In the genomic region with DNA sequence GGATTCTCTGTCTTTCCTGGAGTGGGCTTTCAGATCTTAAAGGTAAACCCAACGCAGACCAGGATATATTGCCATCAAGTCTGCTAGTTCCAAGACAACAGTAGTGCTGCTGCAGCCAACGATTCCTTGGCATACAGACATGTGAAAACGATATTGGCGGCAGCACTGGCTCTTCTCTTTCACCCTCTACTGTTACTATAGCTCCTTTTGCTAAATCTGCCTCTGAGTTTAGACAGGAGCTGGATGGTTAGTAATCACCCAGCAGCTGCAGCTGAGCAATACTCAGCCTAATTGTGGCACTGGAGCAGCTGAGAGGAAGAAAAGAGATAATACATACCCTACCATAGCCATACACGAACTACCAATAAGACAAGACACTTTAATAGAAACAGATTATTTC, we compare ENCODE assay signal across 12 cellular contexts. TPM values are rescaled to one million over a fixed set of nuclear protein-coding genes. Genes with fewer than 3 reads are reported as not detected.
DNase-seq lines count a peak whose midpoint lies in the region; ATAC-seq, FAIRE-seq and TF ChIP-seq lines count a peak whose summit lies in the region.
"Had no signal": no experiment of that assay in that cellular context is flagged by ENCODE, and none has a peak within 500 bp of the region (broad histone marks: within the 10 kb centered on the region; RNA-seq: fewer than 3 reads in every experiment).

No MANE protein-coding gene starts in this region.

- in situ Hi-C loops in GM13977 (cut with MboI; ENCODE audit: low pct_unique_long_range_greater_than_20kb, low sequenced_read_pairs, unreplicated experiment) = no loop called here

- H3K4me3 Mint-ChIP-seq in WTC11 = no peak overlapping the region
- H3K4me3 Mint-ChIP-seq: activated B cell treated with CpG ODN at 0.5 μM for 24 hours had no signal

- H3K4me3 ChIP-seq in AG10803 (ENCODE audit: low read length) (no peak overlapping the region), thyroid gland (replicated peaks in 1 of 3) (no peak overlapping the region)
- H3K4me3 ChIP-seq: pancreas had no signal

- H3K27ac ChIP-seq in thyroid gland = no peak overlapping the region
- H3K27ac ChIP-seq: pancreas had no signal

- intact Hi-C loops in thyroid gland (cut with DNase I) = no loop called here

- POLR2A ChIA-PET in WTC11 (lab: Charles Lee) = interaction anchor here (1.2 kb wide), 1 partner anchor 95 kb away, joined by 4 read pairs; a partner anchor contains a TSS

- FAIRE-seq in GM12891 (lab: Jason Lieb, UNC) = peak; percentile 26
- FAIRE-seq: G401.6, pancreas had no signal

- no peaks in the 10 kb centered on the region for H3K36me3 Mint-ChIP-seq in WTC11

- TF ChIP-seq CTCF in AG10803 (conservative IDR thresholded peaks at IDR 0.05; ENCODE audit: low read length) (no peak), WTC11 (IDR thresholded peaks at IDR 0.05) (no peak), GM13977 (IDR thresholded peaks at IDR 0.05; ENCODE audit: extremely low read depth, insufficient read depth, missing control alignments) (no peak), thyroid gland (IDR thresholded peaks at IDR 0.05) (no peak)

- H3K27me3 Mint-ChIP-seq in WTC11 (ENCODE audit: low read depth) = no peaks in the 10 kb centered on the region; the same call in 1 of the 2 replicates

- CTCF ChIA-PET in WTC11 (lab: Charles Lee) = interaction anchor here (0.6 to 1.3 kb wide), 2 partner anchors 24 to 31 kb away, joined by 3 read pairs; no protein-coding TSS in a partner anchor

- no peaks in the 10 kb centered on the region for H3K9me3 Mint-ChIP-seq in WTC11

- no peaks in the 10 kb centered on the region for H3K27me3 ChIP-seq in thyroid gland
- H3K27me3 ChIP-seq: pancreas had no signal

- no peak for TF ChIP-seq POLR2A in GM12891 (IDR thresholded peaks at IDR 0.05; ENCODE audit: low read depth, low read length)
- no peak for TF ChIP-seq POLR2A in thyroid gland (IDR thresholded peaks at IDR 0.05)

- ATAC-seq in WTC11 (no peak), GM21737 (IDR thresholded peaks at IDR 0.05; ENCODE audit: unreplicated experiment) (no peak)
- ATAC-seq: pancreas had no signal

- H3K27ac Mint-ChIP-seq in WTC11 = peak overlapping the region; percentile 71
- H3K27ac Mint-ChIP-seq: activated B cell treated with CpG ODN at 0.5 μM for 24 hours had no signal

- WGBS in thyroid gland, 2 donors = 37 to 60% methylated on average over 4 to 5 of the region's 5 CpGs

- peak; percentile 17 for DNase-seq in AG10803 (ENCODE audit: low read depth)
- no peak for DNase-seq in GM12891 (ENCODE audit: insufficient read length, low spot score)
- no peak for DNase-seq in WTC11 (ENCODE audit: low spot score)
- DNase-seq in iris pigment epithelial cell (ENCODE audit: low read depth) = peak; percentile 31
- no peak for DNase-seq in stimulated activated CD4-positive, alpha-beta T cell treated with anti-CD3 and anti-CD28 coated beads, Interleukin-2, amount 100 ng/mL, for 48 hours
- no peak for DNase-seq in GM13977 (ENCODE audit: low spot score)
- no peak for DNase-seq in thyroid gland
- DNase-seq: activated B cell treated with CpG ODN at 0.5 μM for 24 hours; central memory CD4-positive, alpha-beta T cell; pancreas had no signal

- peaks cover 19 to 23% of the 10 kb centered on the region in 2 donors for H3K4me1 ChIP-seq in thyroid gland

- H3K9me3 ChIP-seq in thyroid gland = no peaks in the 10 kb centered on the region
- H3K9me3 ChIP-seq: pancreas had no signal

- peaks cover 52% of the 10 kb centered on the region for H3K4me1 Mint-ChIP-seq in WTC11

- no peaks in the 10 kb centered on the region for H3K36me3 ChIP-seq in thyroid gland
- H3K36me3 ChIP-seq: pancreas had no signal

TF ChIP-seq in GM12891, 5 proteins besides CTCF, POLR2A, EP300 and RAD21:
- no peak for TF ChIP-seq POLR2AphosphoS5 (IDR thresholded peaks at IDR 0.05; ENCODE audit: low read depth, low read length)
- no peak for TF ChIP-seq PAX5 (IDR thresholded peaks at IDR 0.05; ENCODE audit: insufficient read depth, low read length, severe bottlenecking)
- no peak for TF ChIP-seq TAF1 (IDR thresholded peaks at IDR 0.05; ENCODE audit: low read depth, low read length)
- no peak for TF ChIP-seq SPI1 (IDR thresholded peaks at IDR 0.05; ENCODE audit: low read depth, low read length)
- no peak for TF ChIP-seq POU2F2 (IDR thresholded peaks at IDR 0.05; ENCODE audit: low read depth, low read length)
TF ChIP-seq in GM12891: peak in this region for 0.

TF ChIP-seq in WTC11, 78 proteins besides CTCF, POLR2A, EP300 and RAD21:
- TF ChIP-seq, protein P1, sequence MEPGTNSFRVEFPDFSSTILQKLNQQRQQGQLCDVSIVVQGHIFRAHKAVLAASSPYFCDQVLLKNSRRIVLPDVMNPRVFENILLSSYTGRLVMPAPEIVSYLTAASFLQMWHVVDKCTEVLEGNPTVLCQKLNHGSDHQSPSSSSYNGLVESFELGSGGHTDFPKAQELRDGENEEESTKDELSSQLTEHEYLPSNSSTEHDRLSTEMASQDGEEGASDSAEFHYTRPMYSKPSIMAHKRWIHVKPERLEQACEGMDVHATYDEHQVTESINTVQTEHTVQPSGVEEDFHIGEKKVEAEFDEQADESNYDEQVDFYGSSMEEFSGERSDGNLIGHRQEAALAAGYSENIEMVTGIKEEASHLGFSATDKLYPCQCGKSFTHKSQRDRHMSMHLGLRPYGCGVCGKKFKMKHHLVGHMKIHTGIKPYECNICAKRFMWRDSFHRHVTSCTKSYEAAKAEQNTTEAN (CRISPR knock-in tag; IDR thresholded peaks at IDR 0.05) = no peak
- TF ChIP-seq NFYB (CRISPR knock-in tag; conservative IDR thresholded peaks at IDR 0.05; ENCODE audit: low read depth) = no peak

RNA-seq across cellular contexts. Expression of a gene that starts 4.0 kb away (rescaled TPM):
- 2.5 TPM for polyA plus RNA-seq in GM12891 (2012; ENCODE audit: low read depth, missing spikeins)
- total RNA-seq in WTC11 (2021) (89.7 to 113 TPM (median 96.6 TPM) in 3 replicates), thyroid gland (100 to 1,000 TPM in 1 of 4 donors, 10 to 100 TPM in 3; 68.1 to 107 (median 80.3) TPM)

Comparison
In these comparisons a context has a peak if more than half of its experiments do, and no peak if none do; other contexts are left out.
1. DNase-seq: peak in AG10803 (single experiment) and iris pigment epithelial cell (single experiment); none in GM12891 (single experiment), WTC11 (single experiment), stimulated activated CD4-positive, alpha-beta T cell treated with anti-CD3 and anti-CD28 coated beads, Interleukin-2, amount 100 ng/mL, for 48 hours (0 of 2), GM13977 (single experiment) and thyroid gland (0 of 2).